16 cellular contexts compared by ENCODE assay signal in genomic region chr12:131152587-131152986, GRCh38.
"Had no signal": no experiment of that assay in that cellular context is flagged by ENCODE, and none has a peak within 500 bp of the region (broad histone marks: within the 10 kb centered on the region; RNA-seq: fewer than 3 reads in every experiment).

No MANE protein-coding gene starts in this region.

- ATAC-seq: left colon, right cardiac atrium had no signal

- H3K27ac Mint-ChIP-seq: nephron had no signal

- H2AFZ ChIP-seq: hepatocyte had no signal

- DNase-seq: effector CD4-positive, alpha-beta T cell; foreskin melanocyte; left colon; left ventricle myocardium superior; mesenchymal stem cell; midbrain; stimulated activated CD4-positive, alpha-beta T cell treated with anti-CD3 and anti-CD28 coated beads, Interleukin-2, amount 100 ng/mL, for 24 hours; stimulated activated CD4-positive, alpha-beta T cell treated with anti-CD3 and anti-CD28 coated beads, Interleukin-4, amount 100 ng/mL, for 4 hours; stimulated activated naive CD4-positive, alpha-beta T cell treated with Interleukin-2 at 50 U/mL for 16 hours; trophoblast cell had no signal

- H3K27me3 ChIP-seq: ovary had no signal

- H3K4me2 ChIP-seq: hepatocyte had no signal

- H3K4me3 Mint-ChIP-seq: nephron had no signal

- H3K36me3 ChIP-seq: ovary had no signal

- H3K4me1 Mint-ChIP-seq: nephron had no signal

- H3K4me3 ChIP-seq: coronary artery, hepatocyte, lung, ovary had no signal

- H3K27ac ChIP-seq: coronary artery, hepatocyte, ovary had no signal

- H3K9me3 ChIP-seq: ovary had no signal
